Comparison of ENCODE assay signal across 1 cellular context in the genomic region with DNA sequence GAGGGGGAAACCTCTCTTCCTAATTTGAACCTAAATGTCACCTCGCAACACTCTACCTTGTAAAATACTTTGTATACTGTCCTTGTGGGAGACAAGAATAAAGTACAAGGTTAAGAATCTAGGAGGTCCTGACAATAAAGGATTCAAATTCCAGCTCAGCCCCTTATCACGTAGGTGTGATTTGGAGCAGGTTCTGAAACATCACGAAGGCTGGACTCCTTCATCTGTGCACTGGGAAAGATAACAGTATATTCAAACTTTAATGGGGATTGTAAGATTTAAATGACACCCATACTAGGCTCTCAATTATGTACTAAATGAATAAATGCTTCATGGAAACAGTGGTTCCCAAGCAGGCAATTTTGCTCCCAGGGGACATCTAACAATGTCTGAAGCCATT.
TF ChIP-seq lines count a peak whose summit lies in the region.

No MANE protein-coding gene starts in this region.

TF ChIP-seq in HepG2, 621 proteins besides CTCF, POLR2A, EP300 and RAD21:
- TF ChIP-seq, protein P1, sequence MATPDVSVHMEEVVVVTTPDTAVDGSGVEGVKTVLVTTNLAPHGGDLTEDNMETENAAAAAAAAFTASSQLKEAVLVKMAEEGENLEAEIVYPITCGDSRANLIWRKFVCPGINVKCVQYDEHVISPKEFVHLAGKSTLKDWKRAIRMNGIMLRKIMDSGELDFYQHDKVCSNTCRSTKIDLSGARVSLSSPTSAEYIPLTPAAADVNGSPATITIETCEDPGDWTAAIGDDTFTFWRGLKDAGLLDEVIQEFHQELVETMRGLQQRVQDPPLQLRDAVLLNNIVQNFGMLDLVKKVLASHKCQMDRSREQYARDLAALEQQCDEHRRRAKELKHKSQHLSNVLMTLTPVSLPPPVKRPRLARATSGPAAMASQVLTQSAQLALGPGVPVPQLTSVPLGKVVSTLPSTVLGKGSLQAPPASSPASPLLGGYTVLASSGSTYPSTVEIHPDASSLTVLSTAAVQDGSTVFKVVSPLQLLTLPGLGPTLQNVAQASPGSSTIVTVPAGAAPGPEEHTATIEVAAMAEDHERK (CRISPR knock-in tag; IDR thresholded peaks at IDR 0.05; ENCODE audit: low read depth) = peak; percentile 33; the same call in 1 of the 2 replicates
- TF ChIP-seq, protein P2, sequence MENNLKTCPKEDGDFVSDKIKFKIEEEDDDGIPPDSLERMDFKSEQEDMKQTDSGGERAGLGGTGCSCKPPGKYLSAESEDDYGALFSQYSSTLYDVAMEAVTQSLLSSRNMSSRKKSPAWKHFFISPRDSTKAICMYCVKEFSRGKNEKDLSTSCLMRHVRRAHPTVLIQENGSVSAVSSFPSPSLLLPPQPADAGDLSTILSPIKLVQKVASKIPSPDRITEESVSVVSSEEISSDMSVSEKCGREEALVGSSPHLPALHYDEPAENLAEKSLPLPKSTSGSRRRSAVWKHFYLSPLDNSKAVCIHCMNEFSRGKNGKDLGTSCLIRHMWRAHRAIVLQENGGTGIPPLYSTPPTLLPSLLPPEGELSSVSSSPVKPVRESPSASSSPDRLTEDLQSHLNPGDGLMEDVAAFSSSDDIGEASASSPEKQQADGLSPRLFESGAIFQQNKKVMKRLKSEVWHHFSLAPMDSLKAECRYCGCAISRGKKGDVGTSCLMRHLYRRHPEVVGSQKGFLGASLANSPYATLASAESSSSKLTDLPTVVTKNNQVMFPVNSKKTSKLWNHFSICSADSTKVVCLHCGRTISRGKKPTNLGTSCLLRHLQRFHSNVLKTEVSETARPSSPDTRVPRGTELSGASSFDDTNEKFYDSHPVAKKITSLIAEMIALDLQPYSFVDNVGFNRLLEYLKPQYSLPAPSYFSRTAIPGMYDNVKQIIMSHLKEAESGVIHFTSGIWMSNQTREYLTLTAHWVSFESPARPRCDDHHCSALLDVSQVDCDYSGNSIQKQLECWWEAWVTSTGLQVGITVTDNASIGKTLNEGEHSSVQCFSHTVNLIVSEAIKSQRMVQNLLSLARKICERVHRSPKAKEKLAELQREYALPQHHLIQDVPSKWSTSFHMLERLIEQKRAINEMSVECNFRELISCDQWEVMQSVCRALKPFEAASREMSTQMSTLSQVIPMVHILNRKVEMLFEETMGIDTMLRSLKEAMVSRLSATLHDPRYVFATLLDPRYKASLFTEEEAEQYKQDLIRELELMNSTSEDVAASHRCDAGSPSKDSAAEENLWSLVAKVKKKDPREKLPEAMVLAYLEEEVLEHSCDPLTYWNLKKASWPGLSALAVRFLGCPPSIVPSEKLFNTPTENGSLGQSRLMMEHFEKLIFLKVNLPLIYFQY (CRISPR knock-in tag; IDR thresholded peaks at IDR 0.05; ENCODE audit: borderline replicate concordance) = 0 out of 2 replicates have a peak, but pooled peaks have one; percentile 15
- TF ChIP-seq HNF4A (CRISPR knock-in tag; IDR thresholded peaks at IDR 0.05) (no peak), TAF15 (IDR thresholded peaks at IDR 0.05; ENCODE audit: low read depth, low read length, poor library complexity, severe bottlenecking) (no peak), SAP130 (CRISPR knock-in tag; IDR thresholded peaks at IDR 0.05; ENCODE audit: low read depth) (0 out of 2 replicates have a peak, but pooled peaks have one; percentile 24), SMAD9 (CRISPR knock-in tag; IDR thresholded peaks at IDR 0.05) (0 out of 2 replicates have a peak, but pooled peaks have one; percentile 29), KMT2A (CRISPR knock-in tag; IDR thresholded peaks at IDR 0.05) (0 out of 2 replicates have a peak, but pooled peaks have one; percentile 8), POLR2AphosphoS5 (IDR thresholded peaks at IDR 0.05; ENCODE audit: low read depth, low read length) (0 out of 2 replicates have a peak, but pooled peaks have one; percentile 5), ZNF264 (CRISPR knock-in tag; IDR thresholded peaks at IDR 0.05) (0 out of 2 replicates have a peak, but pooled peaks have one; percentile 32)
- TF ChIP-seq, protein P3, sequence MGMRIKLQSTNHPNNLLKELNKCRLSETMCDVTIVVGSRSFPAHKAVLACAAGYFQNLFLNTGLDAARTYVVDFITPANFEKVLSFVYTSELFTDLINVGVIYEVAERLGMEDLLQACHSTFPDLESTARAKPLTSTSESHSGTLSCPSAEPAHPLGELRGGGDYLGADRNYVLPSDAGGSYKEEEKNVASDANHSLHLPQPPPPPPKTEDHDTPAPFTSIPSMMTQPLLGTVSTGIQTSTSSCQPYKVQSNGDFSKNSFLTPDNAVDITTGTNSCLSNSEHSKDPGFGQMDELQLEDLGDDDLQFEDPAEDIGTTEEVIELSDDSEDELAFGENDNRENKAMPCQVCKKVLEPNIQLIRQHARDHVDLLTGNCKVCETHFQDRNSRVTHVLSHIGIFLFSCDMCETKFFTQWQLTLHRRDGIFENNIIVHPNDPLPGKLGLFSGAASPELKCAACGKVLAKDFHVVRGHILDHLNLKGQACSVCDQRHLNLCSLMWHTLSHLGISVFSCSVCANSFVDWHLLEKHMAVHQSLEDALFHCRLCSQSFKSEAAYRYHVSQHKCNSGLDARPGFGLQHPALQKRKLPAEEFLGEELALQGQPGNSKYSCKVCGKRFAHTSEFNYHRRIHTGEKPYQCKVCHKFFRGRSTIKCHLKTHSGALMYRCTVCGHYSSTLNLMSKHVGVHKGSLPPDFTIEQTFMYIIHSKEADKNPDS (CRISPR knock-in tag; IDR thresholded peaks at IDR 0.05) = no peak
TF ChIP-seq in HepG2: peak in this region for 7.
